ENCODE assay signal across 18 cellular contexts in the genomic region with DNA sequence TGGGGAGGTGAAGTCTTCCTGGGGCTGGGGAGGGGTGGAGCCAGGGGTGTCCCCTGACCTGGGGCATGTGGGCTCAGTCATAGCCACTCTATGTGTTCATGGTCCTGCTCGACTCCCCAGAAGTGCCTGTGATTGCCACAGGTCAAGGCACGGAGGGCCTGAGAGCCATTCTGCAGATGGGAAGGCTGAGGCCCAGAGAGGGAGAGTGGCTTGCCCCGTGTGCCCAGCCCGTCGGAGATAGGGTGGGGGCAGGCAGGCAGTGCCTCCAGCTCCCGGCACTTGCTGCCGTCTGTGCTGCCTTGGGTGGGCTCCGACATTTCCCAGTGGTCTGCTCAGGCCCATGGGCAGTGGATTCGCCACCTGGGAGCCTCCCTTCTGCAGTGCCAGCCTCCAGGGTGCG.
DNase-seq lines count a peak whose midpoint lies in the region; ATAC-seq and TF ChIP-seq lines count a peak whose summit lies in the region.
"Had no signal": no experiment of that assay in that cellular context is flagged by ENCODE, and none has a peak within 500 bp of the region (broad histone marks: within the 10 kb centered on the region; RNA-seq: fewer than 3 reads in every experiment).

No MANE protein-coding gene starts in this region.

- H3K4me3 ChIP-seq in neutrophil (ENCODE audit: low read depth in 1 of 2, low read length in 1 of 2) = no peak overlapping the region
- H3K4me3 ChIP-seq in spleen = peak overlapping the region in 1 of 8 donors; percentile 15
- H3K4me3 ChIP-seq: GM12878 had no signal

- WGBS in spleen, 5 donors = 74 to 99% (median 93%) methylated on average over 3 to 10 of the region's 10 CpGs

- POLR2A ChIA-PET in CD4-positive, alpha-beta T cell (lab: Charles Lee) = no interaction called here

- no peaks in the 10 kb centered on the region for H3K36me3 Mint-ChIP-seq in CD4-positive, alpha-beta T cell (ENCODE audit: low read depth)
- H3K36me3 Mint-ChIP-seq in dendritic cell treated with granulocyte-macrophage colony-stimulating factor and Interleukin-4, amounts not matched to agents 40 ng/mL and 50 ng/mL, for 4 days (ENCODE audit: low read depth) = peaks cover 71% of the 10 kb centered on the region
- H3K36me3 Mint-ChIP-seq: CD8-positive, alpha-beta T cell; IgD-negative memory B cell had no signal

- peaks cover 5% of the 10 kb centered on the region for H3K9me3 ChIP-seq in CD4-positive, alpha-beta T cell (ENCODE audit: control insufficient read depth, low read length)
- H3K9me3 ChIP-seq in neutrophil (no peaks in the 10 kb centered on the region), spleen (peaks cover 0 to 12% (median 9%) of the 10 kb centered on the region in 8 donors)
- H3K9me3 ChIP-seq: BE2C had no signal

- H3K4me1 ChIP-seq in neutrophil (ENCODE audit: control insufficient read depth in 1 of 2, insufficient read depth in 1 of 2, low read depth in 1 of 2, low read length in 1 of 2) = peaks cover 96 to 100% of the 10 kb centered on the region in 2 experiments
- peaks cover 47 to 100% (median 81%) of the 10 kb centered on the region in 6 donors for H3K4me1 ChIP-seq in spleen
- H3K4me1 ChIP-seq: BE2C had no signal

- peaks cover 49% of the 10 kb centered on the region for H3K4me1 Mint-ChIP-seq in CD4-positive, alpha-beta T cell (ENCODE audit: low read depth)
- H3K4me1 Mint-ChIP-seq in dendritic cell treated with granulocyte-macrophage colony-stimulating factor and Interleukin-4, amounts not matched to agents 40 ng/mL and 50 ng/mL, for 4 days (ENCODE audit: low read depth) = peaks cover 86% of the 10 kb centered on the region

- CTCF ChIA-PET in CD4-positive, alpha-beta T cell (lab: Charles Lee) = no interaction called here

- H3K27ac ChIP-seq in CD4-positive, alpha-beta T cell (ENCODE audit: low read depth, low read length) = no peak overlapping the region
- peak overlapping the region; percentile 100 for H3K27ac ChIP-seq in neutrophil
- H3K27ac ChIP-seq in spleen = peak overlapping the region in 5 of 8 donors; percentile 31 to 98 (median 90)

- H3K27me3 Mint-ChIP-seq in CD4-positive, alpha-beta T cell = no peaks in the 10 kb centered on the region
- no peaks in the 10 kb centered on the region for H3K27me3 Mint-ChIP-seq in dendritic cell treated with granulocyte-macrophage colony-stimulating factor and Interleukin-4, amounts not matched to agents 40 ng/mL and 50 ng/mL, for 4 days
- H3K27me3 Mint-ChIP-seq: IgD-negative memory B cell had no signal

- DNase-seq in CD4-positive, alpha-beta T cell = no peak
- DNase-seq in spleen (no peak), cerebellum (ENCODE audit: low spot score) (no peak), H4 (ENCODE audit: low spot score) (no peak), dermis blood vessel endothelial cell (no peak)
- DNase-seq: ACHN; BE2C; Calu3; CD8-positive, alpha-beta T cell; DND-41; EL; HFFc6; KBM-7 had no signal

- intact Hi-C loops in CD4-positive, alpha-beta T cell (cut with DNase I, micrococcal nuclease) = no loop called here
- intact Hi-C loops in dendritic cell treated with granulocyte-macrophage colony-stimulating factor and Interleukin-4, amounts not matched to agents 40 ng/mL and 50 ng/mL, for 4 days (cut with micrococcal nuclease) = loop anchor here (10.0 kb wide), 1 partner anchor 55 kb away; no protein-coding TSS in a partner anchor
- intact Hi-C loops in spleen (cut with DNase I; ENCODE audit: low total_unique reads) = no loop called here

- no peak for TF ChIP-seq POLR2A in spleen (IDR thresholded peaks at IDR 0.05)

- H3K27ac Mint-ChIP-seq in CD4-positive, alpha-beta T cell = peak overlapping the region; percentile 19
- H3K27ac Mint-ChIP-seq in dendritic cell treated with granulocyte-macrophage colony-stimulating factor and Interleukin-4, amounts not matched to agents 40 ng/mL and 50 ng/mL, for 4 days = peak overlapping the region; percentile 96
- H3K27ac Mint-ChIP-seq: CD8-positive, alpha-beta T cell; HFFc6 had no signal

- no peak for ATAC-seq in CD4-positive, alpha-beta T cell (ENCODE audit: poor library complexity)
- ATAC-seq: CD8-positive, alpha-beta T cell; GM12878; HCT116 had no signal

- no peak overlapping the region for H3K4me3 Mint-ChIP-seq in CD4-positive, alpha-beta T cell
- H3K4me3 Mint-ChIP-seq in dendritic cell treated with granulocyte-macrophage colony-stimulating factor and Interleukin-4, amounts not matched to agents 40 ng/mL and 50 ng/mL, for 4 days = no peak overlapping the region
- H3K4me3 Mint-ChIP-seq: CD8-positive, alpha-beta T cell; HFFc6 had no signal

- H3K36me3 ChIP-seq in neutrophil (peaks cover 26% of the 10 kb centered on the region), spleen (peaks cover 0 to 24% (median 0%) of the 10 kb centered on the region in 6 donors)
- H3K36me3 ChIP-seq: BE2C had no signal

- H3K9me3 Mint-ChIP-seq in CD4-positive, alpha-beta T cell = no peaks in the 10 kb centered on the region
- no peaks in the 10 kb centered on the region for H3K9me3 Mint-ChIP-seq in dendritic cell treated with granulocyte-macrophage colony-stimulating factor and Interleukin-4, amounts not matched to agents 40 ng/mL and 50 ng/mL, for 4 days
- H3K9me3 Mint-ChIP-seq: CD8-positive, alpha-beta T cell; IgD-negative memory B cell had no signal

- no peaks in the 10 kb centered on the region for H3K27me3 ChIP-seq in CD4-positive, alpha-beta T cell (ENCODE audit: control insufficient read depth, insufficient read depth, low read length)
- H3K27me3 ChIP-seq in neutrophil = no peaks in the 10 kb centered on the region
- no peaks in the 10 kb centered on the region for H3K27me3 ChIP-seq in spleen (replicated peaks in 1 of 7)
- H3K27me3 ChIP-seq: BE2C had no signal

- TF ChIP-seq CTCF in CD4-positive, alpha-beta T cell (IDR thresholded peaks at IDR 0.05) = no peak
- TF ChIP-seq CTCF in neutrophil (IDR thresholded peaks at IDR 0.05) (no peak), spleen (IDR thresholded peaks at IDR 0.05 in 8 of 11, conservative IDR thresholded peaks at IDR 0.05 in 3 of 11) (no peak)
